In genomic region chr22:19039796-19040580, GRCh38 we compare ENCODE assay signal across 15 cellular contexts.
DNase-seq lines count a peak whose midpoint lies in the region; ATAC-seq and TF ChIP-seq lines count a peak whose summit lies in the region.
"Had no signal": no experiment of that assay in that cellular context is flagged by ENCODE, and none has a peak within 500 bp of the region (broad histone marks: within the 10 kb centered on the region; RNA-seq: fewer than 3 reads in every experiment).

No MANE protein-coding gene starts in this region.

- peaks cover 40% of the 10 kb centered on the region for H3K36me3 Mint-ChIP-seq in Calu3 (ENCODE audit: insufficient read depth, unreplicated experiment)

- CTCF ChIA-PET in Calu3 (lab: Charles Lee): interaction anchor here (0.5 kb wide), 1 partner anchor 26 kb away, joined by 4 read pairs; no protein-coding TSS in a partner anchor

- no peak for TF ChIP-seq CTCF in Calu3 (IDR thresholded peaks at IDR 0.05; ENCODE audit: unreplicated experiment)

- BruUV-seq in Calu3 (replicated peaks; lab: Mats Ljungman, UMichigan): no TSS peak

- no peak for DNase-seq in stimulated activated naive CD8-positive, alpha-beta T cell treated with anti-CD3 and anti-CD28 coated beads, Interleukin-15, amount 100 ng/mL, for 72 hours
- no peak for DNase-seq in stimulated activated naive CD8-positive, alpha-beta T cell treated with anti-CD3 and anti-CD28 coated beads, Interleukin-15, Interleukin-2, amounts not matched to agents 100 U/mL and 50 U/mL, for 24 hours
- DNase-seq in islet precursor cell (peak; percentile 29), sciatic nerve (ENCODE audit: low spot score) (peak; percentile 41), Calu3 (no peak), SKM-1 (lab: John Stamatoyannopoulos, UW; ENCODE audit: unreplicated experiment) (no peak), medulla oblongata (ENCODE audit: extremely low spot score) (no peak)
- DNase-seq: BE2C; CD8-positive, alpha-beta T cell; HFFc6; NCI-H1092; NCI-H226; NCI-H526 treated with DMSO at 0.1 percent for 48 hours; NK-92 treated with Interleukin-12 subunit alpha and Interleukin-12 subunit beta, amount 100 ng/mL, for 24 hours had no signal

- H3K27me3 Mint-ChIP-seq in stimulated activated naive CD8-positive, alpha-beta T cell treated with anti-CD3 and anti-CD28 coated beads, Interleukin-15, amount 100 ng/mL, for 72 hours: no peaks in the 10 kb centered on the region
- no peaks in the 10 kb centered on the region for H3K27me3 Mint-ChIP-seq in Calu3 (ENCODE audit: unreplicated experiment)

- H3K4me3 Mint-ChIP-seq in stimulated activated naive CD8-positive, alpha-beta T cell treated with anti-CD3 and anti-CD28 coated beads, Interleukin-15, amount 100 ng/mL, for 72 hours: no peak overlapping the region
- H3K4me3 Mint-ChIP-seq in Calu3 (ENCODE audit: low read depth, unreplicated experiment): no peak overlapping the region
- H3K4me3 Mint-ChIP-seq: CD8-positive, alpha-beta T cell; GM23338; HFFc6 had no signal

- ATAC-seq in stimulated activated naive CD8-positive, alpha-beta T cell treated with anti-CD3 and anti-CD28 coated beads, Interleukin-15, amount 100 ng/mL, for 72 hours: no peak
- ATAC-seq in stimulated activated naive CD8-positive, alpha-beta T cell treated with anti-CD3 and anti-CD28 coated beads, Interleukin-15, Interleukin-2, amounts not matched to agents 100 U/mL and 50 U/mL, for 24 hours: no peak
- no peak for ATAC-seq in sciatic nerve
- ATAC-seq: CD8-positive, alpha-beta T cell; GM23338 had no signal

- H3K4me1 Mint-ChIP-seq in stimulated activated naive CD8-positive, alpha-beta T cell treated with anti-CD3 and anti-CD28 coated beads, Interleukin-15, amount 100 ng/mL, for 72 hours: no peaks in the 10 kb centered on the region
- peaks cover 4% of the 10 kb centered on the region for H3K4me1 Mint-ChIP-seq in Calu3 (ENCODE audit: low read depth, unreplicated experiment)

- H3K27ac Mint-ChIP-seq in stimulated activated naive CD8-positive, alpha-beta T cell treated with anti-CD3 and anti-CD28 coated beads, Interleukin-15, amount 100 ng/mL, for 72 hours: peak overlapping the region; percentile 19 to 87
- no peak overlapping the region for H3K27ac Mint-ChIP-seq in Calu3 (ENCODE audit: unreplicated experiment)
- H3K27ac Mint-ChIP-seq: GM23338, HFFc6 had no signal

- intact Hi-C loops in sciatic nerve (cut with DNase I) (loop anchor here (10.0 kb wide), 1 partner anchor 65 kb away; no protein-coding TSS in a partner anchor), Calu3 (cut with micrococcal nuclease; ENCODE audit: unreplicated experiment) (no loop called here)

- no peaks in the 10 kb centered on the region for H3K9me3 Mint-ChIP-seq in stimulated activated naive CD8-positive, alpha-beta T cell treated with anti-CD3 and anti-CD28 coated beads, Interleukin-15, amount 100 ng/mL, for 72 hours
- no peaks in the 10 kb centered on the region for H3K9me3 Mint-ChIP-seq in Calu3 (ENCODE audit: low read depth, unreplicated experiment)
- H3K9me3 Mint-ChIP-seq: CD8-positive, alpha-beta T cell; GM23338; HFFc6 had no signal

Comparison
In these comparisons a context has a peak if more than half of its experiments do, and no peak if none do; other contexts are left out.
1. DNase-seq: peak in islet precursor cell (single experiment) and sciatic nerve (single experiment); none in stimulated activated naive CD8-positive, alpha-beta T cell treated with anti-CD3 and anti-CD28 coated beads, Interleukin-15, amount 100 ng/mL, for 72 hours (0 of 2), stimulated activated naive CD8-positive, alpha-beta T cell treated with anti-CD3 and anti-CD28 coated beads, Interleukin-15, Interleukin-2, amounts not matched to agents 100 U/mL and 50 U/mL, for 24 hours (single experiment), Calu3 (single experiment), SKM-1 (single experiment) and medulla oblongata (single experiment).